Comparison of ENCODE assay signal across 5 cellular contexts in genomic region chr19:13544423-13544822, GRCh38.
"Had no signal": no experiment of that assay in that cellular context is flagged by ENCODE, and none has a peak within 500 bp of the region (broad histone marks: within the 10 kb centered on the region; RNA-seq: fewer than 3 reads in every experiment).

No MANE protein-coding gene starts in this region.

- DNase-seq: IMR-90, KBM-7, KG1 had no signal

- H3K9ac ChIP-seq: KMS-11 had no signal

- H3K4me2 ChIP-seq: KMS-11 had no signal

- H3K27ac ChIP-seq: HL-60, KMS-11 had no signal
